9 cellular contexts compared by ENCODE assay signal in the genomic region with DNA sequence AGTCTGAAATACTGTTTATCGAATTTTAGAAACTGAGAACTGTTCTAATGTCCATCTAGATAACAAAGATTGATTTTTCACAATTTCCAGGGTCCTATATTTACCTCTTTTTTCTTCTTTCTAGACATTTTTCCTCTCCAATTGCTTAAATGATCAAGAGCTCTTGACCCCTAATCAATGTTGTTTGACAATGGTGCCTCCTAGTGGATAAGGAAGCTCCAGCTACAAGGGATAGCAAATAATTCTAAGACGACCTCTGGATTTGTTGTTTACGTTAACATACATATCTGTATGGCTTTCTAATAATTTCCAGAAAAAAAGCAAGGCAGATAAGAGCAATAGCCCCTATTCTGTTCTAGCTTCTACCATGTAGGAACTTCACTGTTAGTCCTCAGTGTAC. TPM values are rescaled to one million over a fixed set of nuclear protein-coding genes. Genes with fewer than 3 reads are reported as not detected.
DNase-seq lines count a peak whose midpoint lies in the region; ATAC-seq and TF ChIP-seq lines count a peak whose summit lies in the region.
"Had no signal": no experiment of that assay in that cellular context is flagged by ENCODE, and none has a peak within 500 bp of the region (broad histone marks: within the 10 kb centered on the region; RNA-seq: fewer than 3 reads in every experiment).

No MANE protein-coding gene starts in this region.

- no peaks in the 10 kb centered on the region for H3K9me2 ChIP-seq in DOHH2 (replicated peaks; ENCODE audit: control insufficient read depth, low read length)

- no peak for ATAC-seq in GM19463 (IDR thresholded peaks at IDR 0.05; ENCODE audit: unreplicated experiment)

- H3K9me3 ChIP-seq in DOHH2 (ENCODE audit: control insufficient read depth, insufficient read depth, low read length) (no peaks in the 10 kb centered on the region), thyroid gland (no peaks in the 10 kb centered on the region)

- H3K9me3 Mint-ChIP-seq in brain, result no peaks in the 10 kb centered on the region

- H4K20me1 ChIP-seq in DOHH2 (ENCODE audit: control insufficient read depth, insufficient read depth, low read depth, low read length), result no peaks in the 10 kb centered on the region

- H3K4me3 Mint-ChIP-seq in brain, result no peak overlapping the region

- peak; percentile 55 for TF ChIP-seq CTCF in DOHH2 (IDR thresholded peaks at IDR 0.05; ENCODE audit: low read depth, low read length, poor library complexity, severe bottlenecking)
- peak; percentile 51 to 65 for TF ChIP-seq CTCF in brain (conservative IDR thresholded peaks at IDR 0.05)
- peak in 3 of 6 experiments; percentile 54 to 58 (median 54) for TF ChIP-seq CTCF in thyroid gland (IDR thresholded peaks at IDR 0.05)

- no peaks in the 10 kb centered on the region for H3K79me2 ChIP-seq in DOHH2 (ENCODE audit: control insufficient read depth, low read length)

- H3K4me1 Mint-ChIP-seq in brain, result no peaks in the 10 kb centered on the region

- no peaks in the 10 kb centered on the region for H3F3A ChIP-seq in DOHH2 (ENCODE audit: control insufficient read depth, insufficient read depth)

- H3K27ac ChIP-seq in DOHH2 (ENCODE audit: low read depth, low read length) (no peak overlapping the region), thyroid gland (no peak overlapping the region)

- no peak overlapping the region for H3K4me2 ChIP-seq in DOHH2 (ENCODE audit: low read length)

- H3K27me3 ChIP-seq in DOHH2 (ENCODE audit: control insufficient read depth, low read length), result no peaks in the 10 kb centered on the region
- H3K27me3 ChIP-seq in thyroid gland, result no peaks in the 10 kb centered on the region

- no peaks in the 10 kb centered on the region for H3K27me3 Mint-ChIP-seq in brain

- H3K36me3 Mint-ChIP-seq in brain, result peaks cover 25% of the 10 kb centered on the region

- intact Hi-C loops in thyroid gland (cut with DNase I), result no loop called here

- TF ChIP-seq POLR2A in thyroid gland (IDR thresholded peaks at IDR 0.05), result no peak

- DNase-seq in KBM-7 (peak; percentile 60), medulla oblongata (ENCODE audit: extremely low spot score) (peak; percentile 37), thyroid gland (no peak), T-helper 9 cell (no peak), UCSD-AML1 (lab: John Stamatoyannopoulos, UW; ENCODE audit: unreplicated experiment) (no peak)

- in situ Hi-C loops in KBM-7 (cut with MboI; ENCODE audit: low pct_unique_long_range_greater_than_20kb, low sequenced_read_pairs), result no loop called here

- WGBS in thyroid gland, 2 donors, result 60 to 70% methylated on average over 3 of the region's 3 CpGs

- H3K4me1 ChIP-seq in DOHH2 (ENCODE audit: control insufficient read depth, low read length), result peaks cover 7% of the 10 kb centered on the region
- H3K4me1 ChIP-seq in thyroid gland, result no peaks in the 10 kb centered on the region

- H3K27ac Mint-ChIP-seq in brain, result no peak overlapping the region

- H3K36me3 ChIP-seq in DOHH2 (ENCODE audit: control insufficient read depth, low read length) (no peaks in the 10 kb centered on the region), thyroid gland (no peaks in the 10 kb centered on the region)

- H3K4me3 ChIP-seq in DOHH2 (ENCODE audit: low read length) (no peak overlapping the region), thyroid gland (replicated peaks in 1 of 3) (no peak overlapping the region)

RNA-seq across cellular contexts. Expression of a gene that starts 35.8 kb away (rescaled TPM):
- polyA plus RNA-seq in brain (ENCODE audit: insufficient read depth, low read depth, low replicate concordance), result not detected
- total RNA-seq in thyroid gland, result under 1 TPM in 2 of 4 donors, not detected in 2; 0.33 to 0.40 TPM
- total RNA-seq: HT1080 had no signal

Comparison
In these comparisons a context has a peak if more than half of its experiments do, and no peak if none do; other contexts are left out.
1. DNase-seq: peak in KBM-7 (single experiment) and medulla oblongata (single experiment); none in thyroid gland (0 of 2), T-helper 9 cell (single experiment) and UCSD-AML1 (single experiment).